Comparison of ENCODE assay signal across 8 cellular contexts in genomic region chrX:54439967-54440871, GRCh38. TPM values are rescaled to one million over a fixed set of nuclear protein-coding genes. Genes with fewer than 3 reads are reported as not detected.
DNase-seq lines count a peak whose midpoint lies in the region; ATAC-seq and TF ChIP-seq lines count a peak whose summit lies in the region.

A gene with protein sequence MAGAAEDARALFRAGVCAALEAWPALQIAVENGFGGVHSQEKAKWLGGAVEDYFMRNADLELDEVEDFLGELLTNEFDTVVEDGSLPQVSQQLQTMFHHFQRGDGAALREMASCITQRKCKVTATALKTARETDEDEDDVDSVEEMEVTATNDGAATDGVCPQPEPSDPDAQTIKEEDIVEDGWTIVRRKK (plus strand): TSS chrX:54440404. CDS start chrX:54440422, 18 bp downstream.

- H3K9me3 ChIP-seq in Caco-2 (no peaks in the 10 kb centered on the region), endodermal cell (ENCODE audit: control insufficient read depth, low read length) (no peaks in the 10 kb centered on the region), mesodermal cell (ENCODE audit: control insufficient read depth, low read length) (no peaks in the 10 kb centered on the region)

- intact Hi-C loops in Caco-2 (cut with micrococcal nuclease; ENCODE audit: unreplicated experiment) = loop anchor here (1.0 to 2.0 kb wide), 2 partner anchors 192 to 397 kb away; no protein-coding TSS in a partner anchor

- H3K36me3 Mint-ChIP-seq in Caco-2 (ENCODE audit: insufficient read depth, unreplicated experiment) = peaks cover 41% of the 10 kb centered on the region
- H3K36me3 Mint-ChIP-seq in endodermal cell (ENCODE audit: low read depth) = peaks cover 14% of the 10 kb centered on the region

- peaks cover 6% of the 10 kb centered on the region for H3K4me1 Mint-ChIP-seq in Caco-2 (ENCODE audit: low read depth, unreplicated experiment)
- peaks cover 4% of the 10 kb centered on the region for H3K4me1 Mint-ChIP-seq in endodermal cell

- H3K4me1 ChIP-seq in Caco-2 (no peaks in the 10 kb centered on the region), endodermal cell (ENCODE audit: control insufficient read depth, insufficient read depth, low read length) (no peaks in the 10 kb centered on the region), mesodermal cell (ENCODE audit: control insufficient read depth, insufficient read depth, low read length, poor library complexity, severe bottlenecking) (no peaks in the 10 kb centered on the region)

- 0% methylated on average over 7 to 40 of the region's 40 CpGs for WGBS in endodermal cell (ENCODE audit: insufficient coverage in 1 of 2, insufficient read length in 1 of 2), 2 experiments
- 0% methylated on average over 1 to 13 of the region's 40 CpGs for WGBS in mesodermal cell (ENCODE audit: insufficient coverage in 2 of 2), 2 experiments

- H3K27ac ChIP-seq in endodermal cell (ENCODE audit: low read depth, low read length) (no peak within 1 kb of the TSS), mesodermal cell (ENCODE audit: low read depth, low read length, severe bottlenecking) (no peak within 1 kb of the TSS)

- no TSS peak for BruUV-seq in Caco-2 (replicated peaks; lab: Mats Ljungman, UMichigan)

- peak; percentile 94 for ATAC-seq in GM21367 (IDR thresholded peaks at IDR 0.05; ENCODE audit: unreplicated experiment)

- H3K9me3 Mint-ChIP-seq in Caco-2 (ENCODE audit: unreplicated experiment) (no peaks in the 10 kb centered on the region), endodermal cell (peaks cover 57% of the 10 kb centered on the region)

- POLR2A ChIA-PET in Caco-2 (lab: Charles Lee) = interaction anchor here (0.7 to 1.6 kb wide), 5 partner anchors 18 to 396 kb away, joined by 3 to 10 read pairs (median 3); partner anchors contain the start of genes GNL3L and PHF8

- H3K4me3 Mint-ChIP-seq in Caco-2 (ENCODE audit: unreplicated experiment) (peak within 1 kb of the TSS; percentile 95), endodermal cell (peak within 1 kb of the TSS; percentile 91)

- DNase-seq in Caco-2 = peak; percentile 80 to 83
- peak; percentile 89 for DNase-seq in HT1080 (ENCODE audit: low read depth)
- DNase-seq in NOMO-1 treated with DMSO at 0.1 percent for 48 hours (lab: John Stamatoyannopoulos, UW; ENCODE audit: unreplicated experiment) = peak; percentile 79
- DNase-seq in activated CD8-positive, alpha-beta memory T cell treated with anti-CD3 and anti-CD28 coated beads for 48 hours (ENCODE audit: low read depth in 2 of 3, low spot score in 2 of 3) = peak; percentile 12 to 33 (median 33)
- DNase-seq in endodermal cell = peak; percentile 90
- peak; percentile 36 for DNase-seq in stimulated activated CD8-positive, alpha-beta memory T cell treated with anti-CD3 and anti-CD28 coated beads, Interleukin-15, amount 100 ng/mL, for 24 hours (ENCODE audit: low read depth)

- no peaks in the 10 kb centered on the region; the same call in 1 of the 2 replicates for H3K36me3 ChIP-seq in Caco-2 (ENCODE audit: control insufficient read depth, insufficient read depth, low read length)
- peaks cover 11% of the 10 kb centered on the region for H3K36me3 ChIP-seq in endodermal cell (ENCODE audit: control insufficient read depth, insufficient read depth, low read length)
- peaks cover 31% of the 10 kb centered on the region for H3K36me3 ChIP-seq in mesodermal cell (ENCODE audit: control insufficient read depth, insufficient read depth, low read length)

- H3K27me3 ChIP-seq in Caco-2 (replicated peaks; ENCODE audit: control insufficient read depth, insufficient read depth, low read length) (no peaks in the 10 kb centered on the region), endodermal cell (ENCODE audit: control insufficient read depth, insufficient read depth, low read length, poor library complexity, severe bottlenecking) (no peaks in the 10 kb centered on the region)

- peak within 1 kb of the TSS; percentile 90 for H3K27ac Mint-ChIP-seq in Caco-2 (ENCODE audit: unreplicated experiment)
- peak within 1 kb of the TSS; percentile 80 for H3K27ac Mint-ChIP-seq in endodermal cell

- H3K9ac ChIP-seq in endodermal cell (ENCODE audit: extremely low read depth, low read length, poor library complexity, severe bottlenecking) = peak within 1 kb of the TSS; percentile 72

- H3K27me3 Mint-ChIP-seq in Caco-2 (ENCODE audit: insufficient read depth, unreplicated experiment) = no peaks in the 10 kb centered on the region
- no peaks in the 10 kb centered on the region for H3K27me3 Mint-ChIP-seq in endodermal cell (ENCODE audit: insufficient read depth)

- H3K4me3 ChIP-seq in Caco-2 (ENCODE audit: low read depth, low read length) (peak within 1 kb of the TSS; percentile 55), endodermal cell (ENCODE audit: low read length) (peak within 1 kb of the TSS; percentile 84), mesodermal cell (ENCODE audit: extremely low read depth, insufficient read depth, low read length, poor library complexity, severe bottlenecking) (peak within 1 kb of the TSS; percentile 74)

- CTCF ChIA-PET in Caco-2 (lab: Charles Lee) = no interaction called here

- no peak for TF ChIP-seq CTCF in Caco-2 (IDR thresholded peaks at IDR 0.05; ENCODE audit: insufficient read depth in 1 of 2, low read depth in 1 of 2, low read length in 1 of 2, severe bottlenecking in 1 of 2, unreplicated experiment in 1 of 2)
- peak; percentile 12 for TF ChIP-seq CTCF in endodermal cell (conservative IDR thresholded peaks at IDR 0.05)

RNA-seq across cellular contexts. Expression of the gene that starts here (rescaled TPM):
- total RNA-seq in Caco-2 (2022) (42.4 and 45.7 TPM in 2 replicates), endodermal cell (10 to 100 TPM; 41.3 to 54.0 TPM)
- total RNA-seq in HT1080 (2014; rRNA removed; shearing (Covaris generic)) = 25.6 and 29.3 TPM in 2 replicates
- 27.0 and 28.3 TPM in 2 replicates for polyA plus RNA-seq in HT1080 (2015; cell fraction: cytosol; rRNA removed)
- 14.9 and 16.7 TPM in 2 replicates for polyA plus RNA-seq in HT1080 (2015; cell fraction: nucleus; rRNA removed)
- 24.8 TPM for polyA plus RNA-seq in endodermal cell (2013, experiment 1 of 2)
- 22.2 TPM for polyA plus RNA-seq in endodermal cell (2013, experiment 2 of 2)
- 19.1 TPM for polyA plus RNA-seq in mesodermal cell (2013, experiment 1 of 2)
- polyA plus RNA-seq in mesodermal cell (2013, experiment 2 of 2) = 19.8 TPM

Comparison
In these comparisons a context has a peak if more than half of its experiments do, and no peak if none do; other contexts are left out.
1. DNase-seq: peak in every context shown above with its lines; median percentile 90 in endodermal cell; 89 in HT1080; 82 in Caco-2; 79 in NOMO-1 treated with DMSO at 0.1 percent for 48 hours; 36 in stimulated activated CD8-positive, alpha-beta memory T cell treated with anti-CD3 and anti-CD28 coated beads, Interleukin-15, amount 100 ng/mL, for 24 hours; 33 in activated CD8-positive, alpha-beta memory T cell treated with anti-CD3 and anti-CD28 coated beads for 48 hours.